1 cellular context compared by ENCODE assay signal in genomic region chr9:129131300-129132145, GRCh38.
TF ChIP-seq lines count a peak whose summit lies in the region.

No MANE protein-coding gene starts in this region.

TF ChIP-seq in GM12878, 131 proteins besides CTCF, POLR2A, EP300 and RAD21:
- TF ChIP-seq IRF4 (IDR thresholded peaks at IDR 0.05; ENCODE audit: low read depth, low read length) (0 out of 2 replicates have a peak, but pooled peaks have one; percentile 49), BHLHE40 (IDR thresholded peaks at IDR 0.05; ENCODE audit: borderline replicate concordance in 1 of 2, low read depth in 2 of 2, low read length in 1 of 2) (peak; percentile 3 to 44; a peak in 1 of 4 replicates), PML (IDR thresholded peaks at IDR 0.05; ENCODE audit: low read length) (no peak), LARP7 (IDR thresholded peaks at IDR 0.05) (0 out of 2 replicates have a peak, but pooled peaks have one; percentile 22), TCF12 (IDR thresholded peaks at IDR 0.05; ENCODE audit: low read depth, low read length) (0 out of 2 replicates have a peak, but pooled peaks have one; percentile 55), ASH2L (IDR thresholded peaks at IDR 0.05; ENCODE audit: borderline replicate concordance, low read depth) (no peak), SRF (IDR thresholded peaks at IDR 0.05; ENCODE audit: low read depth in 2 of 2, low read length in 2 of 2) (no peak), SMARCA5 (IDR thresholded peaks at IDR 0.05) (peak; percentile 94), SMC3 (IDR thresholded peaks at IDR 0.05; ENCODE audit: borderline replicate concordance, low read length) (peak; percentile 87), RB1 (IDR thresholded peaks at IDR 0.05; ENCODE audit: borderline replicate concordance) (0 out of 2 replicates have a peak, but pooled peaks have one; percentile 19), KLF5 (IDR thresholded peaks at IDR 0.05; ENCODE audit: partially characterized antibody) (peak; percentile 42), YY1 (IDR thresholded peaks at IDR 0.05; ENCODE audit: low read depth, low read length) (peak; percentile 72), ZBED1 (IDR thresholded peaks at IDR 0.05; ENCODE audit: borderline replicate concordance) (no peak), RELA (IDR thresholded peaks at IDR 0.05; ENCODE audit: borderline replicate concordance, partially characterized antibody) (peak; percentile 41), RCOR1 (conservative IDR thresholded peaks at IDR 0.05; ENCODE audit: low read depth, low read length) (no peak)
- TF ChIP-seq, protein P1, sequence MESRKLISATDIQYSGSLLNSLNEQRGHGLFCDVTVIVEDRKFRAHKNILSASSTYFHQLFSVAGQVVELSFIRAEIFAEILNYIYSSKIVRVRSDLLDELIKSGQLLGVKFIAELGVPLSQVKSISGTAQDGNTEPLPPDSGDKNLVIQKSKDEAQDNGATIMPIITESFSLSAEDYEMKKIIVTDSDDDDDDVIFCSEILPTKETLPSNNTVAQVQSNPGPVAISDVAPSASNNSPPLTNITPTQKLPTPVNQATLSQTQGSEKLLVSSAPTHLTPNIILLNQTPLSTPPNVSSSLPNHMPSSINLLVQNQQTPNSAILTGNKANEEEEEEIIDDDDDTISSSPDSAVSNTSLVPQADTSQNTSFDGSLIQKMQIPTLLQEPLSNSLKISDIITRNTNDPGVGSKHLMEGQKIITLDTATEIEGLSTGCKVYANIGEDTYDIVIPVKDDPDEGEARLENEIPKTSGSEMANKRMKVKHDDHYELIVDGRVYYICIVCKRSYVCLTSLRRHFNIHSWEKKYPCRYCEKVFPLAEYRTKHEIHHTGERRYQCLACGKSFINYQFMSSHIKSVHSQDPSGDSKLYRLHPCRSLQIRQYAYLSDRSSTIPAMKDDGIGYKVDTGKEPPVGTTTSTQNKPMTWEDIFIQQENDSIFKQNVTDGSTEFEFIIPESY (IDR thresholded peaks at IDR 0.05): peak; percentile 49; the same call in 1 of the 2 replicates
